ENCODE assay signal across 11 cellular contexts in genomic region chr4:154854362-154854761, GRCh38.
DNase-seq lines count a peak whose midpoint lies in the region; ATAC-seq and TF ChIP-seq lines count a peak whose summit lies in the region.
"Had no signal": no experiment of that assay in that cellular context is flagged by ENCODE, and none has a peak within 500 bp of the region (broad histone marks: within the 10 kb centered on the region; RNA-seq: fewer than 3 reads in every experiment).

No MANE protein-coding gene starts in this region.

- H3K4me3 Mint-ChIP-seq in HFFc6: no peak overlapping the region
- H3K4me3 Mint-ChIP-seq: activated CD4-positive, alpha-beta T cell treated with anti-CD3 and anti-CD28 coated beads for 36 hours; activated naive CD8-positive, alpha-beta T cell treated with anti-CD3 and anti-CD28 coated beads, Interleukin-2, amount 10 ng/mL, durations not matched to agents 7 days and 5 days had no signal

- in situ Hi-C loops in IMR-90 (cut with MboI; ENCODE audit: low sequenced_read_pairs): no loop called here

- TF ChIP-seq POLR2A in IMR-90 (IDR thresholded peaks at IDR 0.05; ENCODE audit: low read depth, low read length): no peak

- DNase-seq in EL: peak; percentile 1
- peak; percentile 4 for DNase-seq in IMR-90
- DNase-seq in amniotic epithelial cell (ENCODE audit: low read depth): peak; percentile 2
- DNase-seq in activated CD8-positive, alpha-beta memory T cell treated with anti-CD3 and anti-CD28 coated beads for 24 hours: no peak
- no peak for DNase-seq in HFFc6
- DNase-seq: activated CD4-positive, alpha-beta T cell treated with anti-CD3 and anti-CD28 coated beads for 36 hours; activated naive CD8-positive, alpha-beta T cell treated with anti-CD3 and anti-CD28 coated beads, Interleukin-2, amount 10 ng/mL, durations not matched to agents 7 days and 5 days had no signal

- no peaks in the 10 kb centered on the region; the same call in 1 of the 2 replicates for H3K9me3 ChIP-seq in IMR-90 (ENCODE audit: control insufficient read depth, insufficient read depth, low read length)
- no peaks in the 10 kb centered on the region for H3K9me3 ChIP-seq in liver (ENCODE audit: control insufficient read depth in 4 of 4, low read length in 3 of 4)

- no peak overlapping the region for H3K4ac ChIP-seq in IMR-90 (ENCODE audit: low read depth, low read length)

- H3K27me3 Mint-ChIP-seq in HFFc6 (ENCODE audit: insufficient read depth): no peaks in the 10 kb centered on the region; the same call in 1 of the 2 replicates
- H3K27me3 Mint-ChIP-seq: activated naive CD8-positive, alpha-beta T cell treated with anti-CD3 and anti-CD28 coated beads, Interleukin-2, amount 10 ng/mL, durations not matched to agents 7 days and 5 days had no signal

- H3K18ac ChIP-seq in IMR-90 (ENCODE audit: low read depth, low read length): no peak overlapping the region

- H3K9me3 Mint-ChIP-seq in HFFc6: no peaks in the 10 kb centered on the region; the same call in none of the 2 replicates
- H3K9me3 Mint-ChIP-seq: activated naive CD8-positive, alpha-beta T cell treated with anti-CD3 and anti-CD28 coated beads, Interleukin-2, amount 10 ng/mL, durations not matched to agents 7 days and 5 days had no signal

- H2BK20ac ChIP-seq in IMR-90 (ENCODE audit: low read depth, low read length): no peak overlapping the region

- H3K27me3 ChIP-seq in IMR-90 (ENCODE audit: control insufficient read depth, insufficient read depth, low read length) (no peaks in the 10 kb centered on the region), liver (ENCODE audit: control insufficient read depth in 4 of 4, insufficient read depth in 4 of 4, low read length in 3 of 4) (peaks cover 0 to 2% (median 0%) of the 10 kb centered on the region in 4 donors)

- no peak overlapping the region for H3K14ac ChIP-seq in IMR-90 (replicated peaks; ENCODE audit: low read depth, low read length)

- no peaks in the 10 kb centered on the region for H3K9me1 ChIP-seq in IMR-90 (ENCODE audit: insufficient read depth, low read length)

- no peaks in the 10 kb centered on the region for H3K79me1 ChIP-seq in IMR-90 (ENCODE audit: low read depth in 1 of 2, low read length in 2 of 2)

- no TSS peak for BruUV-seq in IMR-90 (replicated peaks; lab: Mats Ljungman, UMichigan)

- no peak overlapping the region for H3K27ac Mint-ChIP-seq in HFFc6
- H3K27ac Mint-ChIP-seq: activated CD4-positive, alpha-beta T cell treated with anti-CD3 and anti-CD28 coated beads for 36 hours; activated naive CD8-positive, alpha-beta T cell treated with anti-CD3 and anti-CD28 coated beads, Interleukin-2, amount 10 ng/mL, durations not matched to agents 7 days and 5 days had no signal

- H3K4me3 ChIP-seq in IMR-90 (ENCODE audit: insufficient read depth, low read depth, low read length): no peak overlapping the region
- no peak overlapping the region for H3K4me3 ChIP-seq in liver (ENCODE audit: low read depth in 1 of 3, low read length in 3 of 3)

- no peak overlapping the region for H3K27ac ChIP-seq in IMR-90 (ENCODE audit: insufficient read depth, low read length)
- no peak overlapping the region for H3K27ac ChIP-seq in liver (ENCODE audit: low read depth in 1 of 2, low read length in 2 of 2)
- H3K27ac ChIP-seq: HL-60 had no signal

- H3K36me3 ChIP-seq in IMR-90 (ENCODE audit: control insufficient read depth, insufficient read depth, low read length) (no peaks in the 10 kb centered on the region), liver (ENCODE audit: control insufficient read depth in 4 of 4, insufficient read depth in 3 of 4, low read depth in 1 of 4, low read length in 3 of 4) (no peaks in the 10 kb centered on the region)

- H3K4me1 ChIP-seq in IMR-90 (ENCODE audit: control insufficient read depth, insufficient read depth, low read length) (no peaks in the 10 kb centered on the region), liver (ENCODE audit: control insufficient read depth in 4 of 4, insufficient read depth in 4 of 4, low read length in 3 of 4) (no peaks in the 10 kb centered on the region)

- POLR2A ChIA-PET in IMR-90 (lab: Charles Lee; ENCODE audit: unreplicated experiment): no interaction called here

- TF ChIP-seq RAD21 in IMR-90 (IDR thresholded peaks at IDR 0.05; ENCODE audit: low read length) (no peak), liver (IDR thresholded peaks at IDR 0.05) (peak; percentile 38 to 65)

- no CpG with 5 or more reads among the region's 2 CpGs for WGBS in IMR-90 (ENCODE audit: extremely low coverage in 2 of 2, insufficient read length in 1 of 2), 2 experiments
- 38% methylated on average over 2 of the region's 2 CpGs for WGBS in liver

- no peak overlapping the region for H4K91ac ChIP-seq in IMR-90 (ENCODE audit: insufficient read depth, low read depth, low read length)

- no peak overlapping the region for H2BK5ac ChIP-seq in IMR-90 (ENCODE audit: low read depth, low read length, poor library complexity, severe bottlenecking)

- no peaks in the 10 kb centered on the region for H4K20me1 ChIP-seq in IMR-90 (ENCODE audit: insufficient read depth, low read length)

- H3K9ac ChIP-seq in IMR-90 (ENCODE audit: low read depth, low read length) (no peak overlapping the region), liver (ENCODE audit: low read depth in 1 of 2, low read length in 2 of 2) (no peak overlapping the region)

- no peak overlapping the region for H3K56ac ChIP-seq in IMR-90 (ENCODE audit: extremely low read depth, insufficient read depth, low read length)

- no peak overlapping the region for H3K23ac ChIP-seq in IMR-90 (ENCODE audit: low read depth, low read length)

- no peaks in the 10 kb centered on the region for H3K36me3 Mint-ChIP-seq in HFFc6 (ENCODE audit: low read depth)
- H3K36me3 Mint-ChIP-seq: activated naive CD8-positive, alpha-beta T cell treated with anti-CD3 and anti-CD28 coated beads, Interleukin-2, amount 10 ng/mL, durations not matched to agents 7 days and 5 days had no signal

- no peak overlapping the region for H2BK120ac ChIP-seq in IMR-90 (ENCODE audit: low read depth, low read length)

- no peak overlapping the region for H2AK9ac ChIP-seq in IMR-90 (replicated peaks; ENCODE audit: low read depth, low read length, poor library complexity)

- no peak overlapping the region for H3K4me2 ChIP-seq in IMR-90 (ENCODE audit: low read depth, low read length)

- H3K4me1 Mint-ChIP-seq in HFFc6 (ENCODE audit: low read depth): no peaks in the 10 kb centered on the region
- H3K4me1 Mint-ChIP-seq: activated CD4-positive, alpha-beta T cell treated with anti-CD3 and anti-CD28 coated beads for 36 hours; activated naive CD8-positive, alpha-beta T cell treated with anti-CD3 and anti-CD28 coated beads, Interleukin-2, amount 10 ng/mL, durations not matched to agents 7 days and 5 days had no signal

- ATAC-seq in IMR-90 (ENCODE audit: low read depth) (no peak), HG03095 (IDR thresholded peaks at IDR 0.05; ENCODE audit: unreplicated experiment) (no peak), HG03280 (IDR thresholded peaks at IDR 0.05; ENCODE audit: unreplicated experiment) (no peak)
- ATAC-seq: activated CD4-positive, alpha-beta T cell treated with anti-CD3 and anti-CD28 coated beads for 36 hours had no signal

- CTCF ChIA-PET in IMR-90 (lab: Yijun Ruan, JAX): no interaction called here

- H2AFZ ChIP-seq in IMR-90 (replicated peaks; ENCODE audit: low read length, poor library complexity): no peak overlapping the region

- dilution Hi-C loops in IMR-90 (cut with HindIII; ENCODE audit: low sequenced_read_pairs, unreplicated experiment): no loop called here

- no peak overlapping the region for H2AK5ac ChIP-seq in IMR-90 (ENCODE audit: low read depth, low read length)

- intact Hi-C loops in IMR-90 (cut with micrococcal nuclease): no loop called here

- no peak overlapping the region for H4K8ac ChIP-seq in IMR-90 (ENCODE audit: low read depth in 2 of 2, low read length in 2 of 2)

- no peak overlapping the region for H4K5ac ChIP-seq in IMR-90 (ENCODE audit: low read depth, low read length)

- TF ChIP-seq CTCF in IMR-90 (conservative IDR thresholded peaks at IDR 0.05; ENCODE audit: low read depth, low read length) (0 out of 2 replicates have a peak, but pooled peaks have one; percentile 15), liver (IDR thresholded peaks at IDR 0.05; ENCODE audit: low read depth, low read length, missing input control) (peak; percentile 26), HFFc6 (IDR thresholded peaks at IDR 0.05) (no peak; the same call in 1 of the 2 replicates)

- no peak overlapping the region for H2BK15ac ChIP-seq in IMR-90 (ENCODE audit: low read depth, low read length)

TF ChIP-seq in IMR-90, 13 proteins besides CTCF, POLR2A, EP300 and RAD21:
- no peak for TF ChIP-seq MAFK (IDR thresholded peaks at IDR 0.05; ENCODE audit: low read depth, low read length)
- TF ChIP-seq ELK1 (IDR thresholded peaks at IDR 0.05; ENCODE audit: borderline replicate concordance, low read depth, low read length): no peak
- no peak for TF ChIP-seq FOS (IDR thresholded peaks at IDR 0.05; ENCODE audit: low read depth, low read length)
- TF ChIP-seq SMC3 (IDR thresholded peaks at IDR 0.05; ENCODE audit: low read depth, low read length): no peak
- no peak for TF ChIP-seq MAZ (IDR thresholded peaks at IDR 0.05; ENCODE audit: borderline replicate concordance, low read depth, low read length)

TF ChIP-seq in liver, 16 proteins besides CTCF, POLR2A, EP300 and RAD21 (continues in another document):
- TF ChIP-seq HNF4A (conservative IDR thresholded peaks at IDR 0.05) (no peak), NR2F2 (IDR thresholded peaks at IDR 0.05) (no peak), REST (IDR thresholded peaks at IDR 0.05) (no peak)

Comparison
In these comparisons a context has a peak if more than half of its experiments do, and no peak if none do; other contexts are left out.
1. DNase-seq: peak in EL (single experiment), IMR-90 (single experiment) and amniotic epithelial cell (single experiment); none in activated CD8-positive, alpha-beta memory T cell treated with anti-CD3 and anti-CD28 coated beads for 24 hours (single experiment) and HFFc6 (single experiment).